ENCODE assay signal across 13 cellular contexts in the genomic region with DNA sequence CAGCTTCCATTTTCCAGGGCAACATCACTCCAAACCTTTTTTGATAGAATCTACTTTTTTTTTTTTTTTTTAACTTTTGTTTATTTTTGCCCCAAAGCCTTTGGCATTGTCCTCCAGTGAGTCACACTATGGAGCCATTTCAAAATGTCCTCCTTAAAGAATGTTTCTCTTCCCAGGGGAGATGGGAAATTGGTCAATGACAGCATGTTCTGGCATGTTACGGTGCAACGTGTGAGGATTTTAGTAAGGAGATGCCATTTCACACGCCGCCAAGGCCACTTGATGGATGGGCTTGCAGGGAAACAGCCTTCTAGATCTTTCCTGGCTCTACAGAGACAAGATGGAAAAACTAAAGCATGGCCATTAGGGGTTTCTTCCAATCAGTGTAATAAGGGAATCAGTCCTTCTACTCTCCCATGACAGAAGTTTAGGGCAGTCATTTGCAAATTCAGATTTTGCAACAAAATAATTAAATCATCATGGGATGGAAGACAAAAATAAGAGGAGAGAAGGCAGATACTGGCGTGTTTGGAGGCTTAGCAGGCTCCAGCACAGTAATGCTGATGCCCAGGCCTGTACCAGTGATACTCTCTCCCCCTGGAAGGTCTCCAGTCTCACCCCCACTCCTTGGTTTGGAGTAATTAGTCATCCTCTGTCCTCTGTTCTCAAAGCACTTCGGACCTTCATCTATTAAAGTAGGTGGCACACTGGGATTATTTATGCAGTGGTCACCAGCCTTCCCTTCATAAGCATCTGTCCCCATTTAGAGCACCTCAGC. TPM values are rescaled to one million over a fixed set of nuclear protein-coding genes. Genes with fewer than 3 reads are reported as not detected.
DNase-seq lines count a peak whose midpoint lies in the region; ATAC-seq and TF ChIP-seq lines count a peak whose summit lies in the region.
"Had no signal": no experiment of that assay in that cellular context is flagged by ENCODE, and none has a peak within 500 bp of the region (broad histone marks: within the 10 kb centered on the region; RNA-seq: fewer than 3 reads in every experiment).

No MANE protein-coding gene starts in this region.

- peaks cover 17% of the 10 kb centered on the region for H3K9me3 Mint-ChIP-seq in neural progenitor cell
- H3K9me3 Mint-ChIP-seq: activated CD4-positive, alpha-beta memory T cell treated with anti-CD3 and anti-CD28 coated beads for 36 hours; activated naive CD8-positive, alpha-beta T cell treated with anti-CD3 and anti-CD28 coated beads, Interleukin-2, amount 50 U/mL, for 24 hours had no signal

- TF ChIP-seq CTCF in AG09309 (IDR thresholded peaks at IDR 0.05; ENCODE audit: control insufficient read depth, insufficient read depth, low read depth, low read length, missing control alignments) (no peak), fibroblast of lung (conservative IDR thresholded peaks at IDR 0.05 in 1 of 2, IDR thresholded peaks at IDR 0.05 in 1 of 2; ENCODE audit: low read depth in 1 of 2, low read length in 2 of 2) (no peak), neural progenitor cell (IDR thresholded peaks at IDR 0.05) (no peak), MM.1S (IDR thresholded peaks at IDR 0.05; ENCODE audit: low read length) (no peak)

- H3K9me2 ChIP-seq in MM.1S (replicated peaks; ENCODE audit: insufficient read depth, low read length): no peaks in the 10 kb centered on the region

- H3K36me3 ChIP-seq in fibroblast of lung (ENCODE audit: control insufficient read depth, insufficient read depth, low read length) (no peaks in the 10 kb centered on the region), neural progenitor cell (no peaks in the 10 kb centered on the region), MM.1S (replicated peaks; ENCODE audit: insufficient read depth, low read length) (no peaks in the 10 kb centered on the region)

- H3K4me1 Mint-ChIP-seq in neural progenitor cell: peaks cover 66% of the 10 kb centered on the region
- H3K4me1 Mint-ChIP-seq: activated naive CD8-positive, alpha-beta T cell treated with anti-CD3 and anti-CD28 coated beads, Interleukin-2, amount 50 U/mL, for 24 hours; CD4-positive, CD25-positive, alpha-beta regulatory T cell had no signal

- no peak overlapping the region for H3K4me3 ChIP-seq in AG09309 (ENCODE audit: control insufficient read depth, low read depth, low read length)
- no peak overlapping the region for H3K4me3 ChIP-seq in fibroblast of lung (replicated peaks in 1 of 4; ENCODE audit: control extremely low read depth in 1 of 4, insufficient read depth in 1 of 4, low read depth in 3 of 4, low read length in 4 of 4)
- H3K4me3 ChIP-seq in neural progenitor cell: no peak overlapping the region
- no peak overlapping the region for H3K4me3 ChIP-seq in MM.1S (ENCODE audit: low read length)
- H3K4me3 ChIP-seq: SK-N-MC had no signal

- no peaks in the 10 kb centered on the region for H4K20me1 ChIP-seq in fibroblast of lung (ENCODE audit: control insufficient read depth, extremely low read depth, insufficient read depth, low read length)
- no peaks in the 10 kb centered on the region for H4K20me1 ChIP-seq in neural progenitor cell (ENCODE audit: low read depth)
- no peaks in the 10 kb centered on the region for H4K20me1 ChIP-seq in MM.1S (ENCODE audit: insufficient read depth, low read length)

- peaks cover 7% of the 10 kb centered on the region for H3K36me3 Mint-ChIP-seq in neural progenitor cell
- H3K36me3 Mint-ChIP-seq: activated CD4-positive, alpha-beta memory T cell treated with anti-CD3 and anti-CD28 coated beads for 36 hours; CD4-positive, CD25-positive, alpha-beta regulatory T cell had no signal

- H3K27ac ChIP-seq in fibroblast of lung (ENCODE audit: insufficient read depth, low read length) (peak overlapping the region; percentile 30), neural progenitor cell (no peak overlapping the region), MM.1S (ENCODE audit: low read length) (no peak overlapping the region)
- H3K27ac ChIP-seq: SK-N-MC had no signal

- no peaks in the 10 kb centered on the region for H3K79me2 ChIP-seq in fibroblast of lung (ENCODE audit: control insufficient read depth, insufficient read depth, low read length)
- no peaks in the 10 kb centered on the region for H3K79me2 ChIP-seq in neural progenitor cell (ENCODE audit: low read depth)
- no peaks in the 10 kb centered on the region for H3K79me2 ChIP-seq in MM.1S (ENCODE audit: low read length)

- H3K27me3 ChIP-seq in fibroblast of lung (ENCODE audit: control insufficient read depth, insufficient read depth, low read length) (no peaks in the 10 kb centered on the region), neural progenitor cell (no peaks in the 10 kb centered on the region), MM.1S (replicated peaks; ENCODE audit: insufficient read depth, low read length) (no peaks in the 10 kb centered on the region)

- H3K4me1 ChIP-seq in fibroblast of lung (ENCODE audit: control insufficient read depth, extremely low read depth, insufficient read depth, low read length) (peaks cover 11% of the 10 kb centered on the region), neural progenitor cell (peaks cover 38% of the 10 kb centered on the region), MM.1S (ENCODE audit: low read length) (no peaks in the 10 kb centered on the region)

- H3K27me3 Mint-ChIP-seq in neural progenitor cell (ENCODE audit: insufficient read depth, low read depth): peaks cover 6% of the 10 kb centered on the region
- H3K27me3 Mint-ChIP-seq: CD4-positive, CD25-positive, alpha-beta regulatory T cell had no signal

- H2AFZ ChIP-seq in fibroblast of lung (ENCODE audit: low read length): no peak overlapping the region
- H2AFZ ChIP-seq in neural progenitor cell (replicated peaks): no peak overlapping the region
- H2AFZ ChIP-seq in MM.1S (ENCODE audit: low read length): no peak overlapping the region

- peak overlapping the region; percentile 30 for H3K27ac Mint-ChIP-seq in neural progenitor cell
- H3K27ac Mint-ChIP-seq: activated CD4-positive, alpha-beta memory T cell treated with anti-CD3 and anti-CD28 coated beads for 36 hours; activated naive CD8-positive, alpha-beta T cell treated with anti-CD3 and anti-CD28 coated beads, Interleukin-2, amount 50 U/mL, for 24 hours; CD4-positive, CD25-positive, alpha-beta regulatory T cell had no signal

- peaks cover 13% of the 10 kb centered on the region for H3F3A ChIP-seq in neural progenitor cell (ENCODE audit: low read depth)
- no peaks in the 10 kb centered on the region for H3F3A ChIP-seq in MM.1S (ENCODE audit: insufficient read depth, low read length)

- H3K4me2 ChIP-seq in fibroblast of lung (ENCODE audit: extremely low read depth, insufficient read depth, low read length): no peak overlapping the region
- no peak overlapping the region for H3K4me2 ChIP-seq in neural progenitor cell
- no peak overlapping the region for H3K4me2 ChIP-seq in MM.1S (ENCODE audit: low read depth, low read length)

- peak; percentile 90 for DNase-seq in AG09309 (ENCODE audit: low read depth)
- peak; percentile 98 for DNase-seq in RPMI7951 (ENCODE audit: low read depth)
- DNase-seq in fibroblast of lung (ENCODE audit: low read depth in 2 of 2): peak; percentile 96 to 98
- DNase-seq in neural progenitor cell (ENCODE audit: low spot score): no peak
- DNase-seq in NCI-H82 (lab: John Stamatoyannopoulos, UW): no peak
- no peak for DNase-seq in cerebellum (ENCODE audit: low spot score)
- no peak for DNase-seq in MM.1S
- DNase-seq: activated CD4-positive, alpha-beta memory T cell treated with anti-CD3 and anti-CD28 coated beads for 36 hours; activated naive CD8-positive, alpha-beta T cell treated with anti-CD3 and anti-CD28 coated beads, Interleukin-2, amount 50 U/mL, for 24 hours; CD4-positive, CD25-positive, alpha-beta regulatory T cell; substantia nigra had no signal

- H3K4me3 Mint-ChIP-seq in neural progenitor cell: no peak overlapping the region
- H3K4me3 Mint-ChIP-seq: activated CD4-positive, alpha-beta memory T cell treated with anti-CD3 and anti-CD28 coated beads for 36 hours; activated naive CD8-positive, alpha-beta T cell treated with anti-CD3 and anti-CD28 coated beads, Interleukin-2, amount 50 U/mL, for 24 hours; CD4-positive, CD25-positive, alpha-beta regulatory T cell had no signal

- ATAC-seq in GM18868 (IDR thresholded peaks at IDR 0.05; ENCODE audit: unreplicated experiment): no peak
- ATAC-seq: activated naive CD8-positive, alpha-beta T cell treated with anti-CD3 and anti-CD28 coated beads, Interleukin-2, amount 50 U/mL, for 24 hours had no signal

- no peaks in the 10 kb centered on the region for H3K9me3 ChIP-seq in fibroblast of lung (ENCODE audit: control insufficient read depth, insufficient read depth, low read depth, low read length)
- no peaks in the 10 kb centered on the region for H3K9me3 ChIP-seq in neural progenitor cell (ENCODE audit: low read depth)
- no peaks in the 10 kb centered on the region for H3K9me3 ChIP-seq in MM.1S (replicated peaks; ENCODE audit: insufficient read depth, low read length)

- no peak overlapping the region for H3K9ac ChIP-seq in fibroblast of lung (ENCODE audit: insufficient read depth, low read length)
- no peak overlapping the region for H3K9ac ChIP-seq in neural progenitor cell
- no peak overlapping the region for H3K9ac ChIP-seq in MM.1S (ENCODE audit: low read length)

RNA-seq across cellular contexts. Expression of a gene that starts 30.9 kb away (rescaled TPM):
- 6.4 and 7.1 TPM in 2 replicates for total RNA-seq in RPMI7951 (2014; rRNA removed; shearing (Covaris generic))
- 0.17 and 0.77 TPM in 2 replicates for total RNA-seq in fibroblast of lung
- 0.10 and 0.14 TPM in 2 replicates for polyA plus RNA-seq in fibroblast of lung
- 0.15 and 0.23 TPM in 2 replicates for polyA plus RNA-seq in fibroblast of lung (2012)
- polyA minus RNA-seq in fibroblast of lung (ENCODE audit: low replicate concordance): 0.07 TPM in 1 of 2 replicates, not detected in the other
- 8.5 and 14.3 TPM in 2 replicates for total RNA-seq in neural progenitor cell (ENCODE audit: low replicate concordance)
- 24.3 TPM for total RNA-seq in cerebellum
- total RNA-seq: activated CD4-positive, alpha-beta memory T cell treated with anti-CD3 and anti-CD28 coated beads for 36 hours; CD4-positive, CD25-positive, alpha-beta regulatory T cell had no signal
- polyA plus RNA-seq: CD4-positive, CD25-positive, alpha-beta regulatory T cell had no signal

Comparison
In these comparisons a context has a peak if more than half of its experiments do, and no peak if none do; other contexts are left out.
1. DNase-seq: peak in AG09309 (single experiment), RPMI7951 (single experiment) and fibroblast of lung (2 of 2); none in neural progenitor cell (single experiment), NCI-H82 (single experiment), cerebellum (single experiment) and MM.1S (single experiment).